Comparison of ENCODE assay signal across 30 cellular contexts in the genomic region with DNA sequence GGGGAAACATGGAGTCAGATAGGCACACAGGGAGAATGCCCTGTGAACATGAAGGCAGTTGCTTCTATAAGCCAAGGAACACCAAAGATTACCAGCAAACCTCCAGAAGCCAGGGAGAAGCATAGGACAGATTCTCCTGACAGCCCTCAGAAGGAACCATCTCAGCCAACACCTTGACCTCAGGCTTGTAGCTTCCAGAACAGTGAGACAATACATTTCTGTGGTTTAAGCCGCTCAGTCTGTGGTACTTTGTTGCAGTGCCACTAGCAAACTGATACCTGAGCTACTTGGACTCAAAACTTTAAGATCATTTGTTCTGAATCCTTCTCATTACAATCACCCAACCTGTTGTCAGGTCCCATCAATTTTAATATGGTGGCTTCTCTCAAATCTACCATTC. TPM values are rescaled to one million over a fixed set of nuclear protein-coding genes. Genes with fewer than 3 reads are reported as not detected.
DNase-seq lines count a peak whose midpoint lies in the region; ATAC-seq, FAIRE-seq and TF ChIP-seq lines count a peak whose summit lies in the region.
"Had no signal": no experiment of that assay in that cellular context is flagged by ENCODE, and none has a peak within 500 bp of the region (broad histone marks: within the 10 kb centered on the region; RNA-seq: fewer than 3 reads in every experiment).

No MANE protein-coding gene starts in this region.

- POLR2A ChIA-PET in GM12878 (lab: Charles Lee) = no interaction called here

- TF ChIP-seq POLR2A in GM12878 (IDR thresholded peaks at IDR 0.05; ENCODE audit: low read depth, low read length) = no peak

- CTCF ChIA-PET in GM12878 (lab: Yijun Ruan, JAX) = no interaction called here

- no peak overlapping the region for H3K9ac ChIP-seq in GM12878 (ENCODE audit: control insufficient read depth, insufficient read depth, low read length)
- no peak overlapping the region for H3K9ac ChIP-seq in keratinocyte (ENCODE audit: control insufficient read depth, extremely low read depth, insufficient read depth, low read length)

- intact Hi-C loops in heart right ventricle (cut with DNase I) (loop anchor here in 1 of 10 donors (5.0 kb wide), 1 partner anchor 60 kb away; no protein-coding TSS in a partner anchor), Right ventricle myocardium inferior (cut with DNase I) (loop anchor here (10.0 kb wide), 1 partner anchor 152 kb away; no protein-coding TSS in a partner anchor), GM12878 (cut with micrococcal nuclease; ENCODE audit: unreplicated experiment) (no loop called here), pancreas (cut with DNase I) (no loop called here)

- TF ChIP-seq CTCF in heart right ventricle (IDR thresholded peaks at IDR 0.05) (no peak), GM12878 (IDR thresholded peaks at IDR 0.05 in 2 of 3, conservative IDR thresholded peaks at IDR 0.05 in 1 of 3; ENCODE audit: control insufficient read depth in 2 of 3, extremely low read depth in 1 of 3, insufficient read depth in 1 of 3, low read depth in 3 of 3, low read length in 3 of 3) (no peak), keratinocyte (optimal IDR thresholded peaks at IDR 0.05 in 1 of 3, IDR thresholded peaks at IDR 0.05 in 1 of 3, conservative IDR thresholded peaks at IDR 0.05 in 1 of 3; ENCODE audit: extremely low read depth in 1 of 3, insufficient read depth in 2 of 3, low read length in 3 of 3) (no peak), pancreas (IDR thresholded peaks at IDR 0.05) (no peak)

- RAD21 ChIA-PET in GM12878 (lab: Charles Lee; ENCODE audit: unreplicated experiment) = no interaction called here

- DNase-seq in heart right ventricle = no peak
- no peak for DNase-seq in Right ventricle myocardium inferior (ENCODE audit: missing footprints)
- no peak for DNase-seq in GM12878 (ENCODE audit: low read depth, low spot score)
- DNase-seq in keratinocyte (ENCODE audit: low read depth, low spot score) = no peak
- DNase-seq in pancreas = no peak
- DNase-seq in 8988T = no peak
- no peak for DNase-seq in SK-N-DZ (ENCODE audit: low spot score)
- DNase-seq: activated CD4-positive, alpha-beta memory T cell treated with anti-CD3 and anti-CD28 coated beads, Interleukin-2, amount 10 ng/mL, durations not matched to agents 7 days and 5 days; activated CD8-positive, alpha-beta memory T cell treated with anti-CD3 and anti-CD28 coated beads, Interleukin-2, amount 50 U/mL, for 48 hours; activated naive CD4-positive, alpha-beta T cell treated with anti-CD3 and anti-CD28 coated beads, Interleukin-2, amount 50 U/mL, for 16 hours; CD4-positive, CD25-positive, alpha-beta regulatory T cell; central memory CD4-positive, alpha-beta T cell; H9; kidney; MM.1S; NCI-H2029 treated with DMSO at 0.1 percent for 48 hours; NCI-H2227 treated with DMSO at 0.1 percent for 48 hours; NCI-H526 treated with DMSO at 0.1 percent for 48 hours; nephron progenitor cell; ovary; RPMI8226; stimulated activated CD4-positive, alpha-beta T cell treated with anti-CD3 and anti-CD28 coated beads, Interleukin-12 subunit alpha, Interleukin-12 subunit beta, amount 100 ng/mL, for 4 hours; stimulated activated CD4-positive, alpha-beta T cell treated with anti-CD3 and anti-CD28 coated beads, Interleukin-4, amount 100 ng/mL, for 24 hours; substantia nigra had no signal

- peak overlapping the region in 2 of 10 donors; percentile 12 to 14 for H3K4me3 ChIP-seq in heart right ventricle
- H3K4me3 ChIP-seq in GM12878 = no peak overlapping the region
- H3K4me3 ChIP-seq in keratinocyte (ENCODE audit: control insufficient read depth in 2 of 3, extremely low read depth in 1 of 3, insufficient read depth in 2 of 3, low read depth in 1 of 3, low read length in 3 of 3) = no peak overlapping the region
- H3K4me3 ChIP-seq in pancreas = no peak overlapping the region
- H3K4me3 ChIP-seq: lung, ovary, SK-N-MC had no signal

- FAIRE-seq in GM12878 (lab: Jason Lieb, UNC) = peak; percentile 57
- FAIRE-seq in keratinocyte (lab: Jason Lieb, UNC) = peak; percentile 85
- no peak for FAIRE-seq in pancreas (lab: Jason Lieb, UNC)
- FAIRE-seq: kidney, TTC549 had no signal

- in situ Hi-C loops in GM12878 (cut with MboI) = no loop called here

- no peak for TF ChIP-seq RAD21 in GM12878 (IDR thresholded peaks at IDR 0.05; ENCODE audit: insufficient read depth, low read depth, low read length)

- H3K36me3 ChIP-seq in heart right ventricle (peaks cover 0 to 13% (median 0%) of the 10 kb centered on the region in 9 donors), GM12878 (ENCODE audit: control insufficient read depth in 2 of 2, insufficient read depth in 2 of 2, low read length in 1 of 2) (no peaks in the 10 kb centered on the region), keratinocyte (ENCODE audit: control insufficient read depth in 2 of 2, extremely low read depth in 1 of 2, insufficient read depth in 2 of 2, low read length in 2 of 2) (no peaks in the 10 kb centered on the region), pancreas (no peaks in the 10 kb centered on the region)
- H3K36me3 ChIP-seq: ovary had no signal

- H3K27ac ChIP-seq in heart right ventricle (peak overlapping the region; percentile 36 to 95 (median 84)), GM12878 (ENCODE audit: control insufficient read depth, insufficient read depth) (no peak overlapping the region), keratinocyte (ENCODE audit: control insufficient read depth, insufficient read depth, low read length) (no peak overlapping the region), pancreas (peak overlapping the region in 1 of 4 donors; percentile 24)
- H3K27ac ChIP-seq: ovary, SK-N-MC had no signal

- dilution Hi-C loops in keratinocyte (cut with MboI; ENCODE audit: extremely low pct_ligation_motif_present, low sequenced_read_pairs) = no loop called here

- no TSS peak for BruUV-seq in GM12878 (replicated peaks; lab: Mats Ljungman, UMichigan)

- H3K79me2 ChIP-seq in GM12878 (ENCODE audit: control insufficient read depth, insufficient read depth, low read length) (no peaks in the 10 kb centered on the region), keratinocyte (ENCODE audit: control insufficient read depth, insufficient read depth, low read length) (no peaks in the 10 kb centered on the region)

- H2AFZ ChIP-seq in GM12878 (ENCODE audit: control insufficient read depth, low read depth, low read length) = no peak overlapping the region
- H2AFZ ChIP-seq in keratinocyte (ENCODE audit: control insufficient read depth, low read length) = no peak overlapping the region

- SMC1A ChIA-PET in GM12878 (lab: Charles Lee; ENCODE audit: uncharacterized antibody, unreplicated experiment) = interaction anchor here (2.0 kb wide), 1 partner anchor 18 kb away, joined by 5 read pairs; no protein-coding TSS in a partner anchor

- no peak for ATAC-seq in heart right ventricle
- ATAC-seq in Right ventricle myocardium inferior = no peak
- ATAC-seq in GM12878 = no peak
- no peak for ATAC-seq in HG02884 (IDR thresholded peaks at IDR 0.05; ENCODE audit: unreplicated experiment)
- no peak for ATAC-seq in pancreas
- ATAC-seq: activated T-helper 17 cell treated with anti-CD3 and anti-CD28 coated beads, Interleukin-2, amount 50 U/mL, for 72 hours; stimulated activated effector memory CD8-positive, alpha-beta T cell treated with anti-CD3 and anti-CD28 coated beads, Interleukin-12 subunit alpha, Interleukin-12 subunit beta, amount 100 ng/mL, for 72 hours had no signal

- no peaks in the 10 kb centered on the region for H4K20me1 ChIP-seq in GM12878 (ENCODE audit: control insufficient read depth, insufficient read depth)
- H4K20me1 ChIP-seq in keratinocyte (ENCODE audit: control insufficient read depth, extremely low read depth, insufficient read depth, low read length) = no peaks in the 10 kb centered on the region

- H3K9me1 ChIP-seq in keratinocyte (ENCODE audit: control insufficient read depth, extremely low read depth, insufficient read depth, low read length) = no peaks in the 10 kb centered on the region

- peaks cover 0 to 7% (median 0%) of the 10 kb centered on the region in 11 donors for H3K9me3 ChIP-seq in heart right ventricle
- H3K9me3 ChIP-seq in GM12878 (replicated peaks; ENCODE audit: control insufficient read depth, insufficient read depth, low read length) = no peaks in the 10 kb centered on the region; the same call in 2 of the 3 replicates
- H3K9me3 ChIP-seq in keratinocyte (ENCODE audit: control insufficient read depth, low read depth, low read length) = no peaks in the 10 kb centered on the region
- H3K9me3 ChIP-seq in pancreas = no peaks in the 10 kb centered on the region
- H3K9me3 ChIP-seq: ovary had no signal

- peaks cover 18 to 95% (median 58%) of the 10 kb centered on the region in 9 donors for H3K4me1 ChIP-seq in heart right ventricle
- peaks cover 2% of the 10 kb centered on the region; the same call in 1 of the 2 replicates for H3K4me1 ChIP-seq in GM12878 (ENCODE audit: control insufficient read depth, insufficient read depth, low read length)
- H3K4me1 ChIP-seq in keratinocyte (ENCODE audit: control insufficient read depth, extremely low read depth, insufficient read depth, low read length) = peaks cover 56% of the 10 kb centered on the region
- peaks cover 0 to 25% (median 11%) of the 10 kb centered on the region in 3 donors for H3K4me1 ChIP-seq in pancreas

- 86 to 93% methylated on average over 1 of the region's 1 CpG for WGBS in heart right ventricle, 2 donors
- 29% methylated on average over 1 of the region's 1 CpG for WGBS in GM12878 (ENCODE audit: insufficient coverage, insufficient replicate concordance, low lambda C conversion rate, missing lambda C conversion rate)
- WGBS in pancreas, 2 donors = 88 to 91% methylated on average over 1 of the region's 1 CpG

- H3K4me2 ChIP-seq in GM12878 (ENCODE audit: control insufficient read depth, insufficient read depth) (no peak overlapping the region), keratinocyte (ENCODE audit: control insufficient read depth, extremely low read depth, insufficient read depth, low read depth, low read length) (peak overlapping the region; percentile 6)

- no peak for TF ChIP-seq EP300 in GM12878 (IDR thresholded peaks at IDR 0.05; ENCODE audit: borderline replicate concordance in 1 of 2, control insufficient read depth in 1 of 2, low read depth in 2 of 2, low read length in 2 of 2)

- H3K27me3 ChIP-seq in heart right ventricle = peaks cover 0 to 21% (median 0%) of the 10 kb centered on the region in 7 donors
- peaks cover 4 to 7% of the 10 kb centered on the region in 2 experiments; a peak in 3 of 4 replicates for H3K27me3 ChIP-seq in GM12878 (replicated peaks in 1 of 2; ENCODE audit: control insufficient read depth in 2 of 2, insufficient read depth in 2 of 2, low read length in 1 of 2)
- no peaks in the 10 kb centered on the region for H3K27me3 ChIP-seq in keratinocyte (ENCODE audit: control insufficient read depth, extremely low read depth, insufficient read depth, low read length)
- no peaks in the 10 kb centered on the region for H3K27me3 ChIP-seq in pancreas
- H3K27me3 ChIP-seq: ovary had no signal

RNA-seq across cellular contexts. Expression of a gene that starts 31.2 kb away (rescaled TPM):
- total RNA-seq in heart right ventricle = 100 to 1,000 TPM; 522 to 816 (median 606) TPM
- polyA plus RNA-seq in heart right ventricle = 100 to 1,000 TPM; 119 to 363 TPM
- total RNA-seq in Right ventricle myocardium inferior = 730 TPM
- 40.9 and 58.6 TPM in 2 replicates for total RNA-seq in GM12878 (2013; cell fraction: nucleolus; rRNA removed)
- total RNA-seq in GM12878 (2014; rRNA removed) = 20.7 and 22.0 TPM in 2 replicates
- total RNA-seq in GM12878 (2014; rRNA removed; fragmentation: Illumina TruSeq; extraction: Trizol) = 29.2 and 30.5 TPM in 2 replicates
- total RNA-seq in GM12878 (2021) = 40.7 and 45.3 TPM in 2 replicates
- 34.6 TPM for polyA plus RNA-seq in GM12878 (2011; ENCODE audit: low read depth)
- polyA plus RNA-seq in GM12878 (2011; rRNA removed) = 23.6 and 33.6 TPM in 2 replicates
- polyA plus RNA-seq in GM12878 (2011; cell fraction: cytosol; rRNA removed) = 31.4 and 38.9 TPM in 2 replicates
- 26.2 and 30.8 TPM in 2 replicates for polyA plus RNA-seq in GM12878 (2011; cell fraction: nucleus; rRNA removed)
- polyA plus RNA-seq in GM12878 (2012) = 26.9 and 34.9 TPM in 2 replicates
- 50.5 and 63.4 TPM in 2 replicates for polyA plus RNA-seq in GM12878 (2014; fragmentation: Illumina TruSeq; extraction: Trizol)
- 10 to 100 TPM; 14.2 to 25.7 TPM for polyA plus RNA-seq in GM12878 (2014; fragmentation: Nextera tagmentation; extraction: Ambion mirVana)
- 24.0 and 29.3 TPM in 2 replicates for polyA plus RNA-seq in GM12878 (2014; rRNA removed)
- polyA plus RNA-seq in GM12878 (2016; fragmentation: Nextera tagmentation; extraction: Ambion mirVana) = 10 to 100 TPM; 23.7 to 27.0 TPM
- polyA minus RNA-seq in GM12878 (2011; rRNA and poly(A)+ RNA removed) = 54.9 and 60.1 TPM in 2 replicates
- polyA minus RNA-seq in GM12878 (2011; cell fraction: cytosol; rRNA and poly(A)+ RNA removed) = 17.0 and 19.2 TPM in 2 replicates
- polyA minus RNA-seq in GM12878 (2011; cell fraction: nucleus; rRNA and poly(A)+ RNA removed) = 20.4 and 29.8 TPM in 2 replicates
- 47.6 to 91.7 TPM (median 55.2 TPM) in 3 replicates for polyA plus RNA-seq in keratinocyte
- 51.1 TPM for polyA plus RNA-seq in keratinocyte (2011; ENCODE audit: low read depth)
- polyA plus RNA-seq in keratinocyte (2011; cell fraction: cytosol; rRNA removed) = 61.3 and 74.1 TPM in 2 replicates
- 69.3 and 88.6 TPM in 2 replicates for polyA plus RNA-seq in keratinocyte (2011; cell fraction: nucleus; rRNA removed)
- polyA plus RNA-seq in keratinocyte (2012; ENCODE audit: low replicate concordance) = 25.7 and 67.7 TPM in 2 replicates
- 76.9 to 204 TPM (median 159 TPM) in 3 replicates for polyA minus RNA-seq in keratinocyte
- polyA minus RNA-seq in keratinocyte (2011; cell fraction: cytosol; rRNA and poly(A)+ RNA removed) = 61.8 TPM
- polyA minus RNA-seq in keratinocyte (2011; cell fraction: nucleus; rRNA and poly(A)+ RNA removed) = 73.0 and 119 TPM in 2 replicates
- 10 to 100 TPM; 28.1 to 44.5 (median 37.1) TPM for total RNA-seq in pancreas
- 10 to 100 TPM; 13.3 to 30.8 TPM for polyA plus RNA-seq in pancreas
- 21.0 and 33.7 TPM in 2 replicates for polyA plus RNA-seq in SK-N-DZ (2014; cell fraction: cytosol; rRNA removed)
- polyA plus RNA-seq in SK-N-DZ (2014; cell fraction: nucleus; rRNA removed) = 11.5 and 20.8 TPM in 2 replicates

Comparison
In these comparisons a context has a peak if more than half of its experiments do, and no peak if none do; other contexts are left out.
1. H3K27ac ChIP-seq: peak in heart right ventricle (10 of 10); none in GM12878 (single experiment) and keratinocyte (single experiment).
2. RNA of a gene that starts 31.2 kb away (total RNA-seq): 730 TPM in Right ventricle myocardium inferior (single experiment) and 522 to 816 TPM in heart right ventricle; 28.1 to 44.5 TPM in pancreas and 20.7 to 58.6 TPM in GM12878; every median in the first group is over 4 times any median in the second.